23 cellular contexts compared by ENCODE assay signal in the genomic region with DNA sequence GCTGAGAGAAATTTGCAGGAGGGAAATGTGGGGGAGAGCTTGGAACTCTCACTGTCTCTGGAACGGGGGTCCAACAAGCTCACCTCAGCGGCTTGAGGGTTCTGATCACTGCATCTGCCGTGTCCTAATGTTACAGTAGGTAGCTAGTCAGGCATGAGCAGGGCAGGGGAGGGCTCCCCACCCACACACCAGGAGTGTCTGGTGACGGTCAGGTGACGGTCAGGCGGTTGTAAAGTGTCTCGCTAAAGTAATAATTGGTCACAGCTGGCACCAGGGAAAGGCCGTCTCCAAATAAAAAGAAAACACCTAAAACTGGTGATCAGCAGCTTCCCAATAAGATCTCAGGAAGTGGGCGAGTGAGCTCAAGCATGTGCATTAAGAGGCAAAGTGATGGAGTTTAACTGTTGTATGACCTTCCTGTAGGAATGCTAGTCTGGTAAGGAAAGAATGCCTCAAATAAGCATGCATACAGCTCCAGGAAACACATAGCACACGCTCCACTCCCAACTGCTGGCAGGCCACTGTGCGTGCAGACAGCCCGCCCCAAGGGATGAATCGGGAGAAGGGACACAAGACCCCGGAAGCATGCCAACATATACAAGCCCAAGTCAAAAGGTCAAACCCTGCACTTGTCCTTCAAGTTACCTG.
DNase-seq lines count a peak whose midpoint lies in the region; ATAC-seq, FAIRE-seq and TF ChIP-seq lines count a peak whose summit lies in the region.
"Had no signal": no experiment of that assay in that cellular context is flagged by ENCODE, and none has a peak within 500 bp of the region (broad histone marks: within the 10 kb centered on the region; RNA-seq: fewer than 3 reads in every experiment).

No MANE protein-coding gene starts in this region.

- H3K27me3 Mint-ChIP-seq in astrocyte (ENCODE audit: low read depth, unreplicated experiment) (peaks cover 5% of the 10 kb centered on the region), nephron (ENCODE audit: low read depth) (no peaks in the 10 kb centered on the region)
- no peaks in the 10 kb centered on the region for H3K27me3 Mint-ChIP-seq in activated naive CD4-positive, alpha-beta T cell treated with anti-CD3 and anti-CD28 coated beads for 36 hours (ENCODE audit: low read depth)
- H3K27me3 Mint-ChIP-seq: activated naive CD4-positive, alpha-beta T cell treated with anti-CD3 and anti-CD28 coated beads, Interleukin-2, amount 10 ng/mL, durations not matched to agents 7 days and 5 days had no signal

- intact Hi-C loops in left ventricle myocardium superior (cut with micrococcal nuclease): no loop called here
- intact Hi-C loops in activated naive CD4-positive, alpha-beta T cell treated with anti-CD3 and anti-CD28 coated beads for 36 hours (cut with micrococcal nuclease): no loop called here

- H3K9me3 ChIP-seq in astrocyte (ENCODE audit: insufficient read depth, low read depth, low read length): no peaks in the 10 kb centered on the region
- H3K9me3 ChIP-seq: gastroesophageal sphincter, SJCRH30, transverse colon had no signal

- no peaks in the 10 kb centered on the region for H4K20me1 ChIP-seq in astrocyte (ENCODE audit: insufficient read depth, low read length)

- H3K27ac ChIP-seq in astrocyte (ENCODE audit: low read depth, low read length): no peak overlapping the region
- H3K27ac ChIP-seq: gastroesophageal sphincter, KMS-11, SJCRH30, transverse colon, WERI-Rb-1 had no signal

- H3K36me3 ChIP-seq in astrocyte (ENCODE audit: insufficient read depth, low read length): no peaks in the 10 kb centered on the region
- H3K36me3 ChIP-seq: gastroesophageal sphincter, SJCRH30, transverse colon, WERI-Rb-1 had no signal

- peaks cover 7% of the 10 kb centered on the region for H3K4me1 ChIP-seq in astrocyte (ENCODE audit: insufficient read depth, low read length)

- ATAC-seq in left ventricle myocardium superior: no peak
- ATAC-seq in HG02970 (IDR thresholded peaks at IDR 0.05; ENCODE audit: low FRiP score, unreplicated experiment): no peak
- ATAC-seq: gastroesophageal sphincter; left cardiac atrium; sciatic nerve; stimulated activated naive CD8-positive, alpha-beta T cell treated with anti-CD3 and anti-CD28 coated beads, Interleukin-15, Interleukin-2, amounts not matched to agents 100 U/mL and 50 U/mL, for 24 hours had no signal

- H3K9ac ChIP-seq in astrocyte (ENCODE audit: low read length): no peak overlapping the region
- H3K9ac ChIP-seq: KMS-11 had no signal

- H3K27me3 ChIP-seq in astrocyte (ENCODE audit: insufficient read depth, low read length): no peaks in the 10 kb centered on the region
- H3K27me3 ChIP-seq: transverse colon had no signal

- no peak overlapping the region for H3K4me3 ChIP-seq in astrocyte (ENCODE audit: insufficient read depth, low read depth, low read length)
- H3K4me3 ChIP-seq: gastroesophageal sphincter, SJCRH30, transverse colon had no signal

- no peak overlapping the region for H2AFZ ChIP-seq in astrocyte (ENCODE audit: low read depth, low read length)

- peak; percentile 26 for DNase-seq in G401 (ENCODE audit: low spot score)
- DNase-seq in astrocyte (ENCODE audit: low read depth): peak; percentile 35
- peak; percentile 55 for DNase-seq in foreskin melanocyte
- no peak for DNase-seq in left ventricle myocardium superior
- no peak for DNase-seq in activated naive CD4-positive, alpha-beta T cell treated with anti-CD3 and anti-CD28 coated beads for 36 hours
- no peak for DNase-seq in NCI-H526 treated with DMSO at 0.1 percent for 48 hours (lab: John Stamatoyannopoulos, UW)
- DNase-seq: activated CD4-positive, alpha-beta T cell treated with anti-CD3 and anti-CD28 coated beads, Interleukin-2, amount 50 U/mL, for 48 hours; activated naive CD4-positive, alpha-beta T cell treated with anti-CD3 and anti-CD28 coated beads, Interleukin-2, amount 10 ng/mL, durations not matched to agents 7 days and 5 days; activated T-cell treated with anti-CD3 and anti-CD28 coated beads, Interleukin-2, amount 50 U/mL, for 1 hour; DND-41; left cardiac atrium; NCI-H526; stimulated activated naive CD8-positive, alpha-beta T cell treated with anti-CD3 and anti-CD28 coated beads, Interleukin-15, Interleukin-2, amounts not matched to agents 100 U/mL and 50 U/mL, for 24 hours; transverse colon; WERI-Rb-1 had no signal

- no peak for FAIRE-seq in astrocyte (lab: Jason Lieb, UNC)

- H3K4me3 Mint-ChIP-seq in astrocyte (ENCODE audit: unreplicated experiment) (no peak overlapping the region), nephron (no peak overlapping the region)
- H3K4me3 Mint-ChIP-seq in activated naive CD4-positive, alpha-beta T cell treated with anti-CD3 and anti-CD28 coated beads for 36 hours: no peak overlapping the region
- H3K4me3 Mint-ChIP-seq: activated naive CD4-positive, alpha-beta T cell treated with anti-CD3 and anti-CD28 coated beads, Interleukin-2, amount 10 ng/mL, durations not matched to agents 7 days and 5 days; dendritic cell treated with granulocyte-macrophage colony-stimulating factor and Interleukin-4, amounts not matched to agents 40 ng/mL and 50 ng/mL, for 4 days; T-helper 1 cell treated with Interleukin-12 subunit alpha and Interleukin-12 subunit beta and Interleukin-4 antibody, amounts not matched to agents 30 μg/mL and 1 μg/mL, for 36 hours had no signal

- H3K27ac Mint-ChIP-seq in astrocyte (ENCODE audit: unreplicated experiment) (no peak overlapping the region), nephron (peak overlapping the region; percentile 27 to 61 (median 28))
- no peak overlapping the region for H3K27ac Mint-ChIP-seq in activated naive CD4-positive, alpha-beta T cell treated with anti-CD3 and anti-CD28 coated beads for 36 hours
- H3K27ac Mint-ChIP-seq: activated naive CD4-positive, alpha-beta T cell treated with anti-CD3 and anti-CD28 coated beads, Interleukin-2, amount 10 ng/mL, durations not matched to agents 7 days and 5 days; dendritic cell treated with granulocyte-macrophage colony-stimulating factor and Interleukin-4, amounts not matched to agents 40 ng/mL and 50 ng/mL, for 4 days; T-helper 1 cell treated with Interleukin-12 subunit alpha and Interleukin-12 subunit beta and Interleukin-4 antibody, amounts not matched to agents 30 μg/mL and 1 μg/mL, for 36 hours had no signal

- H3K9me3 Mint-ChIP-seq in astrocyte (ENCODE audit: unreplicated experiment) (peaks cover 2% of the 10 kb centered on the region), nephron (no peaks in the 10 kb centered on the region)
- no peaks in the 10 kb centered on the region for H3K9me3 Mint-ChIP-seq in activated naive CD4-positive, alpha-beta T cell treated with anti-CD3 and anti-CD28 coated beads for 36 hours
- H3K9me3 Mint-ChIP-seq: activated naive CD4-positive, alpha-beta T cell treated with anti-CD3 and anti-CD28 coated beads, Interleukin-2, amount 10 ng/mL, durations not matched to agents 7 days and 5 days; dendritic cell treated with granulocyte-macrophage colony-stimulating factor and Interleukin-4, amounts not matched to agents 40 ng/mL and 50 ng/mL, for 4 days; T-helper 1 cell treated with Interleukin-12 subunit alpha and Interleukin-12 subunit beta and Interleukin-4 antibody, amounts not matched to agents 30 μg/mL and 1 μg/mL, for 36 hours had no signal

- peak overlapping the region; percentile 47 for H3K4me2 ChIP-seq in astrocyte (ENCODE audit: low read length)
- H3K4me2 ChIP-seq: KMS-11 had no signal

- H3K79me2 ChIP-seq in astrocyte (ENCODE audit: insufficient read depth, low read length): no peaks in the 10 kb centered on the region

- in situ Hi-C loops in G401 (cut with HindIII; ENCODE audit: low sequenced_read_pairs): no loop called here

- H3K36me3 Mint-ChIP-seq in astrocyte (ENCODE audit: low read depth, unreplicated experiment) (no peaks in the 10 kb centered on the region), nephron (ENCODE audit: low read depth) (no peaks in the 10 kb centered on the region)
- H3K36me3 Mint-ChIP-seq in activated naive CD4-positive, alpha-beta T cell treated with anti-CD3 and anti-CD28 coated beads for 36 hours (ENCODE audit: low read depth): no peaks in the 10 kb centered on the region
- H3K36me3 Mint-ChIP-seq: activated naive CD4-positive, alpha-beta T cell treated with anti-CD3 and anti-CD28 coated beads, Interleukin-2, amount 10 ng/mL, durations not matched to agents 7 days and 5 days had no signal

- H3K4me1 Mint-ChIP-seq in astrocyte (ENCODE audit: low read depth, unreplicated experiment): peaks cover 9% of the 10 kb centered on the region
- H3K4me1 Mint-ChIP-seq in nephron: peaks cover 29% of the 10 kb centered on the region
- peaks cover 7% of the 10 kb centered on the region for H3K4me1 Mint-ChIP-seq in activated naive CD4-positive, alpha-beta T cell treated with anti-CD3 and anti-CD28 coated beads for 36 hours (ENCODE audit: low read depth)

- TF ChIP-seq CTCF in astrocyte (IDR thresholded peaks at IDR 0.05; ENCODE audit: insufficient read depth, low read depth, low read length) (no peak), nephron (IDR thresholded peaks at IDR 0.05; ENCODE audit: unreplicated experiment in 3 of 3) (no peak)

- CTCF ChIA-PET in activated naive CD4-positive, alpha-beta T cell treated with anti-CD3 and anti-CD28 coated beads for 36 hours (lab: Charles Lee): interaction anchor here (0.8 to 2.5 kb wide), 2 partner anchors 10 to 11 kb away, joined by 3 to 7 read pairs; no protein-coding TSS in a partner anchor

Comparison
In these comparisons a context has a peak if more than half of its experiments do, and no peak if none do; other contexts are left out.
1. DNase-seq: peak in G401 (single experiment), astrocyte (single experiment) and foreskin melanocyte (single experiment); none in left ventricle myocardium superior (single experiment), activated naive CD4-positive, alpha-beta T cell treated with anti-CD3 and anti-CD28 coated beads for 36 hours (single experiment) and NCI-H526 treated with DMSO at 0.1 percent for 48 hours (single experiment).
2. H3K27ac Mint-ChIP-seq: peak in nephron (3 of 3); none in astrocyte (single experiment) and activated naive CD4-positive, alpha-beta T cell treated with anti-CD3 and anti-CD28 coated beads for 36 hours (single experiment).